21 cellular contexts compared by ENCODE assay signal in genomic region chr17:76880268-76880667, GRCh38. TPM values are rescaled to one million over a fixed set of nuclear protein-coding genes. Genes with fewer than 3 reads are reported as not detected.
"Had no signal": no experiment of that assay in that cellular context is flagged by ENCODE, and none has a peak within 500 bp of the region (broad histone marks: within the 10 kb centered on the region; RNA-seq: fewer than 3 reads in every experiment).

No MANE protein-coding gene starts in this region.

- DNase-seq: cortex of kidney; effector memory CD8-positive, alpha-beta T cell; immature natural killer cell; islet precursor cell; natural killer cell; pancreas; right lobe of liver; small intestine; stimulated activated CD4-positive, alpha-beta T cell treated with anti-CD3 and anti-CD28 coated beads, Interleukin-15, amount 100 ng/mL, for 24 hours; stimulated activated CD4-positive, alpha-beta T cell treated with anti-CD3 and anti-CD28 coated beads, Interleukin-2, amount 100 ng/mL, for 48 hours; stimulated activated CD8-positive, alpha-beta memory T cell treated with anti-CD3 and anti-CD28 coated beads, Interleukin-4, amount 100 ng/mL, for 48 hours; stimulated activated naive CD4-positive, alpha-beta T cell; stimulated activated naive CD8-positive, alpha-beta T cell treated with anti-CD3 and anti-CD28 coated beads, Interleukin-15, amount 100 ng/mL, for 72 hours; transverse colon; upper lobe of right lung; uterus had no signal

- ATAC-seq: effector memory CD8-positive, alpha-beta T cell; natural killer cell; pancreas; right lobe of liver; stimulated activated naive CD8-positive, alpha-beta T cell treated with anti-CD3 and anti-CD28 coated beads, Interleukin-15, amount 100 ng/mL, for 72 hours; upper lobe of right lung had no signal

- H3K4me3 Mint-ChIP-seq: effector memory CD8-positive, alpha-beta T cell; immature natural killer cell; memory B cell; natural killer cell; stimulated activated naive CD8-positive, alpha-beta T cell treated with anti-CD3 and anti-CD28 coated beads, Interleukin-15, amount 100 ng/mL, for 72 hours had no signal

- H3K4me1 Mint-ChIP-seq: immature natural killer cell; memory B cell; natural killer cell; stimulated activated naive CD8-positive, alpha-beta T cell treated with anti-CD3 and anti-CD28 coated beads, Interleukin-15, amount 100 ng/mL, for 72 hours had no signal

- H3K9me3 ChIP-seq: neutrophil, pancreas, right lobe of liver, suprapubic skin, transverse colon, upper lobe of right lung, uterus had no signal

- H3K27ac ChIP-seq: neutrophil, pancreas, right lobe of liver, suprapubic skin, transverse colon, upper lobe of right lung, uterus had no signal

- H3K4me1 ChIP-seq: pancreas, right lobe of liver, suprapubic skin, transverse colon, upper lobe of right lung, uterus had no signal

- H3K4me3 ChIP-seq: lung, pancreas, right lobe of liver, suprapubic skin, transverse colon, upper lobe of right lung, uterus had no signal

- H3K27me3 ChIP-seq: pancreas, right lobe of liver, uterus had no signal

- H3K9me3 Mint-ChIP-seq: effector memory CD8-positive, alpha-beta T cell; immature natural killer cell; natural killer cell had no signal

- H3K27ac Mint-ChIP-seq: effector memory CD8-positive, alpha-beta T cell; immature natural killer cell; memory B cell; natural killer cell had no signal

- FAIRE-seq: frontal cortex, pancreas, small intestine had no signal

- H3K36me3 ChIP-seq: neutrophil, pancreas, right lobe of liver, suprapubic skin, transverse colon, upper lobe of right lung, uterus had no signal

- H3K36me3 Mint-ChIP-seq: immature natural killer cell, natural killer cell had no signal

RNA-seq across cellular contexts. Expression of gene MGAT5B, which starts 12.1 kb away (rescaled TPM):
- total RNA-seq: natural killer cell, transverse colon had no signal
- polyA plus RNA-seq: immature natural killer cell had no signal
